In genomic region chr10:119205926-119206602, GRCh38 we compare ENCODE assay signal across 8 cellular contexts. TPM values are rescaled to one million over a fixed set of nuclear protein-coding genes. Genes with fewer than 3 reads are reported as not detected.
A peak's percentile ranks its signal among the peaks of the same experiment; 100 is the strongest.
DNase-seq lines count a peak whose midpoint lies in the region; ATAC-seq and TF ChIP-seq lines count a peak whose summit lies in the region.

No MANE protein-coding gene starts in this region.

- ATAC-seq in HG02759 (IDR thresholded peaks at IDR 0.05; ENCODE audit: unreplicated experiment) = peak; percentile 22
- no peak for ATAC-seq in RWPE2 (ENCODE audit: low read depth)
- ATAC-seq in sciatic nerve = peak; percentile 51

- H3K36me3 ChIP-seq in RWPE2 (ENCODE audit: low read depth) = no peaks in the 10 kb centered on the region

- intact Hi-C loops in sciatic nerve (cut with DNase I) = loop anchor here (5.0 to 10.0 kb wide), 2 partner anchors 209 to 236 kb away; no protein-coding TSS in a partner anchor

- WGBS in adipose tissue, 3 donors = 20 to 28% (median 21%) methylated on average over 16 of the region's 16 CpGs

- CTCF ChIA-PET in GM10248 (lab: Yijun Ruan, JAX) = interaction anchor here (0.6 to 15.5 kb wide), 56 partner anchors 10 to 413 kb away, joined by 3 to 211 read pairs (median 5); partner anchors contain the start of gene RGS10

- H3K4me1 ChIP-seq in RWPE2 (ENCODE audit: insufficient read depth, poor library complexity, severe bottlenecking) = peaks cover 15% of the 10 kb centered on the region

- H3K4me3 ChIP-seq in RWPE2 (ENCODE audit: severe bottlenecking) = peak overlapping the region; percentile 61

- H3K9me3 ChIP-seq in RWPE2 (ENCODE audit: severe bottlenecking) = no peaks in the 10 kb centered on the region

- H3K27ac ChIP-seq in RWPE2 (ENCODE audit: poor library complexity, severe bottlenecking) (peak overlapping the region; percentile 72), adipose tissue (ENCODE audit: low read depth, low read length) (peak overlapping the region; percentile 83)

- no peaks in the 10 kb centered on the region for H3K27me3 ChIP-seq in RWPE2 (ENCODE audit: insufficient read depth, poor library complexity, severe bottlenecking)

- peak; percentile 71 for DNase-seq in GM10248 (ENCODE audit: extremely low spot score)
- DNase-seq in RWPE2 (ENCODE audit: low spot score) = no peak
- DNase-seq in hepatic stellate cell (ENCODE audit: low spot score) = peak; percentile 29
- DNase-seq in sciatic nerve (ENCODE audit: low spot score) = peak; percentile 86
- DNase-seq in middle frontal gyrus (ENCODE audit: extremely low spot score, low spot score) = no peak
- no peak for DNase-seq in NCI-H226

- TF ChIP-seq CTCF in GM10248 (IDR thresholded peaks at IDR 0.05; ENCODE audit: control extremely low read depth, extremely low read depth, low read depth, missing control alignments) (no peak), RWPE2 (IDR thresholded peaks at IDR 0.05; ENCODE audit: poor library complexity, severe bottlenecking) (no peak)

- POLR2A ChIA-PET in GM10248 (lab: Yijun Ruan, JAX) = interaction anchor here (1.0 kb wide), 1 partner anchor 190 kb away, joined by 3 read pairs; no protein-coding TSS in a partner anchor

RNA-seq across cellular contexts. Expression of gene GRK5, which starts 1.3 kb away (rescaled TPM):
- polyA plus RNA-seq in adipose tissue = 10 to 100 TPM in 2 of 3 donors, 1 to 10 TPM in 1; 3.2 to 38.5 (median 20.8) TPM
- 54.1 TPM for total RNA-seq in sciatic nerve

RNA-seq across cellular contexts. Expression of gene PRDX3, which starts 27.5 kb away (rescaled TPM):
- 100 to 1,000 TPM in 2 of 3 donors, 10 to 100 TPM in 1; 63.1 to 188 (median 183) TPM for polyA plus RNA-seq in adipose tissue
- total RNA-seq in sciatic nerve = 62.3 TPM

RNA-seq across cellular contexts. Expression of gene SFXN4, which starts 40.5 kb away (rescaled TPM):
- 10 to 100 TPM; 20.7 to 32.7 (median 24.5) TPM for polyA plus RNA-seq in adipose tissue
- total RNA-seq in sciatic nerve = 13.5 TPM

Comparison
In these comparisons a context has a peak if more than half of its experiments do, and no peak if none do; other contexts are left out.
1. DNase-seq: peak in GM10248 (single experiment), hepatic stellate cell (single experiment) and sciatic nerve (single experiment); none in RWPE2 (single experiment), middle frontal gyrus (single experiment) and NCI-H226 (single experiment).